ENCODE assay signal across 1 cellular context in the genomic region with DNA sequence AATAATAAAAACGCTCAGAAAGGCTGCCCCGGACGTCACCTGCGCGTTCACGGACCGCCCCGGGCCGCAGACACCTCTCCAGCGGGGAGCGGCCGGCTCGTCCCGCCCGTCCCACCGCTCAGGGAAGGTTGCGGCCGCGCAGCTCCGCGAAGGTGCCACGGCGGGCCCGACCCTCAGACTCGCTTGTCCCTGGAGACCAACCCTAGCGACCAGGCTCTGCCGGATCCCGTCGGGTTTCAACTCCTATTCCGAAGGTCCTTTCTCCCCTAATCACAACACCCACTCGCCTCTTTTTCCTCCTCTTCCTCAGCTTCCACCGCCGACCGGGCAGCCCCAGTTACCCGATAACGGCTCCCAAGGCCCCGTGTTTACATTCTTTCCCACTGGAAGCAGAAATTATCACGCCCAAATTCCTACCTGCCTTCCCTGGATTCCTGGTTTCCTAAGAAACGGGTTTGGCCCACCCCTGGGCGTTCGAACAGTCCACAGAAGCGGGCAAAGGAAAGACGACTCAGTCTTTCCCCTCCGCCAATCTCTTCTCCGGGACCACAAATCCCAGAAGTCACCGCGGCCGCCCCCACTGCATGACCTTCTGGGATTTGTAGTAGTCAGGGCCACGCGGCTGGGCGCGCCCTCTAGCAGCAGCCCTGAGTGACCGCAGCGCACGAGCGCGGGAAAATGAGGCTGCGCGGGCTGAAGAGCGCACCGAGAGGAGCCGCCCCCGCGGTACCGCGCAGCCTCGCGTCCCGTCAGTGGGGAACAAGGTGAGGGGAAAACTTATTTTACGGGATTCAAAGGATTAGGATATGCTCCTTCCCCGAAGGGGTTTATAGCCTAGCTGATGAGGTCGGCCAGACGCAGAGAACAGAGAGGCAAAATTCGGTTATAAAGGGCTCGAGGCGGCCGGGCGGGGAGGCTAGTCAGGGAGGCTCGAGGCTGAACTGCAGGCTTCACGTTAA.
TF ChIP-seq lines count a peak whose summit lies in the region.

A gene with protein sequence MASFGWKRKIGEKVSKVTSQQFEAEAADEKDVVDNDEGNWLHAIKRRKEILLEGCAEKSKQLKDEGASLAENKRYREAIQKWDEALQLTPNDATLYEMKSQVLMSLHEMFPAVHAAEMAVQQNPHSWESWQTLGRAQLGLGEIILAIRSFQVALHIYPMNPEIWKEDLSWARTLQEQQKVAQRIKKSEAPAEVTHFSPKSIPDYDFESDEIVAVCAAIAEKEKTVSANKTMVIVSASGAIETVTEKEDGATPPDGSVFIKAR (minus strand): TSS at position 555 of the 959 bp plus-strand sequence. CDS start 8,943 bp downstream, outside the sequence.

TF ChIP-seq in HepG2, 621 proteins besides CTCF, POLR2A, EP300 and RAD21 (continued from another document and continues in another):
- TF ChIP-seq JUN (CRISPR knock-in tag; IDR thresholded peaks at IDR 0.05), result no peak
- TF ChIP-seq NR3C1 (CRISPR knock-in tag; IDR thresholded peaks at IDR 0.05), result no peak
- peak; percentile 73; the same call in 1 of the 2 replicates for TF ChIP-seq ZNF768 (CRISPR knock-in tag; IDR thresholded peaks at IDR 0.05)
- TF ChIP-seq, protein P1, sequence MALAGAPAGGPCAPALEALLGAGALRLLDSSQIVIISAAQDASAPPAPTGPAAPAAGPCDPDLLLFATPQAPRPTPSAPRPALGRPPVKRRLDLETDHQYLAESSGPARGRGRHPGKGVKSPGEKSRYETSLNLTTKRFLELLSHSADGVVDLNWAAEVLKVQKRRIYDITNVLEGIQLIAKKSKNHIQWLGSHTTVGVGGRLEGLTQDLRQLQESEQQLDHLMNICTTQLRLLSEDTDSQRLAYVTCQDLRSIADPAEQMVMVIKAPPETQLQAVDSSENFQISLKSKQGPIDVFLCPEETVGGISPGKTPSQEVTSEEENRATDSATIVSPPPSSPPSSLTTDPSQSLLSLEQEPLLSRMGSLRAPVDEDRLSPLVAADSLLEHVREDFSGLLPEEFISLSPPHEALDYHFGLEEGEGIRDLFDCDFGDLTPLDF (CRISPR knock-in tag; IDR thresholded peaks at IDR 0.05), result peak; percentile 98
- TF ChIP-seq MYNN (CRISPR knock-in tag; IDR thresholded peaks at IDR 0.05; ENCODE audit: low read depth), result no peak
- TF ChIP-seq CEBPG (CRISPR knock-in tag; IDR thresholded peaks at IDR 0.05), result peak; percentile 57
- TF ChIP-seq ZBTB1 (CRISPR knock-in tag; IDR thresholded peaks at IDR 0.05; ENCODE audit: borderline replicate concordance), result no peak
- TF ChIP-seq ZFP36 (IDR thresholded peaks at IDR 0.05; ENCODE audit: borderline replicate concordance, low read depth, low read length, partially characterized antibody), result no peak
- TF ChIP-seq, protein P2, sequence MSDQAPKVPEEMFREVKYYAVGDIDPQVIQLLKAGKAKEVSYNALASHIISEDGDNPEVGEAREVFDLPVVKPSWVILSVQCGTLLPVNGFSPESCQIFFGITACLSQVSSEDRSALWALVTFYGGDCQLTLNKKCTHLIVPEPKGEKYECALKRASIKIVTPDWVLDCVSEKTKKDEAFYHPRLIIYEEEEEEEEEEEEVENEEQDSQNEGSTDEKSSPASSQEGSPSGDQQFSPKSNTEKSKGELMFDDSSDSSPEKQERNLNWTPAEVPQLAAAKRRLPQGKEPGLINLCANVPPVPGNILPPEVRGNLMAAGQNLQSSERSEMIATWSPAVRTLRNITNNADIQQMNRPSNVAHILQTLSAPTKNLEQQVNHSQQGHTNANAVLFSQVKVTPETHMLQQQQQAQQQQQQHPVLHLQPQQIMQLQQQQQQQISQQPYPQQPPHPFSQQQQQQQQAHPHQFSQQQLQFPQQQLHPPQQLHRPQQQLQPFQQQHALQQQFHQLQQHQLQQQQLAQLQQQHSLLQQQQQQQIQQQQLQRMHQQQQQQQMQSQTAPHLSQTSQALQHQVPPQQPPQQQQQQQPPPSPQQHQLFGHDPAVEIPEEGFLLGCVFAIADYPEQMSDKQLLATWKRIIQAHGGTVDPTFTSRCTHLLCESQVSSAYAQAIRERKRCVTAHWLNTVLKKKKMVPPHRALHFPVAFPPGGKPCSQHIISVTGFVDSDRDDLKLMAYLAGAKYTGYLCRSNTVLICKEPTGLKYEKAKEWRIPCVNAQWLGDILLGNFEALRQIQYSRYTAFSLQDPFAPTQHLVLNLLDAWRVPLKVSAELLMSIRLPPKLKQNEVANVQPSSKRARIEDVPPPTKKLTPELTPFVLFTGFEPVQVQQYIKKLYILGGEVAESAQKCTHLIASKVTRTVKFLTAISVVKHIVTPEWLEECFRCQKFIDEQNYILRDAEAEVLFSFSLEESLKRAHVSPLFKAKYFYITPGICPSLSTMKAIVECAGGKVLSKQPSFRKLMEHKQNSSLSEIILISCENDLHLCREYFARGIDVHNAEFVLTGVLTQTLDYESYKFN (CRISPR knock-in tag; conservative IDR thresholded peaks at IDR 0.05), result peak; percentile 24; the same call in 1 of the 2 replicates
- TF ChIP-seq, protein P3, sequence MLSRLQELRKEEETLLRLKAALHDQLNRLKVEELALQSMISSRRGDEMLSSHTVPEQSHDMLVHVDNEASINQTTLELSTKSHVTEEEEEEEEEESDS (CRISPR knock-in tag; IDR thresholded peaks at IDR 0.05; ENCODE audit: borderline replicate concordance), result no peak
- TF ChIP-seq MAFF (IDR thresholded peaks at IDR 0.05; ENCODE audit: low read depth, low read length), result no peak
- TF ChIP-seq BORCS8-MEF2B (CRISPR knock-in tag; IDR thresholded peaks at IDR 0.05), result peak; percentile 69; the same call in 1 of the 2 replicates
- 0 out of 2 replicates have a peak, but pooled peaks have one; percentile 26 for TF ChIP-seq NFIC (IDR thresholded peaks at IDR 0.05; ENCODE audit: low read length)
- TF ChIP-seq MEIS1 (CRISPR knock-in tag; IDR thresholded peaks at IDR 0.05; ENCODE audit: borderline replicate concordance), result peak; percentile 31; the same call in 1 of the 2 replicates
- TF ChIP-seq, protein P4, sequence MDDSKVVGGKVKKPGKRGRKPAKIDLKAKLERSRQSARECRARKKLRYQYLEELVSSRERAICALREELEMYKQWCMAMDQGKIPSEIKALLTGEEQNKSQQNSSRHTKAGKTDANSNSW (CRISPR knock-in tag; IDR thresholded peaks at IDR 0.05; ENCODE audit: borderline replicate concordance), result 0 out of 2 replicates have a peak, but pooled peaks have one; percentile 21
- TF ChIP-seq, protein P5, sequence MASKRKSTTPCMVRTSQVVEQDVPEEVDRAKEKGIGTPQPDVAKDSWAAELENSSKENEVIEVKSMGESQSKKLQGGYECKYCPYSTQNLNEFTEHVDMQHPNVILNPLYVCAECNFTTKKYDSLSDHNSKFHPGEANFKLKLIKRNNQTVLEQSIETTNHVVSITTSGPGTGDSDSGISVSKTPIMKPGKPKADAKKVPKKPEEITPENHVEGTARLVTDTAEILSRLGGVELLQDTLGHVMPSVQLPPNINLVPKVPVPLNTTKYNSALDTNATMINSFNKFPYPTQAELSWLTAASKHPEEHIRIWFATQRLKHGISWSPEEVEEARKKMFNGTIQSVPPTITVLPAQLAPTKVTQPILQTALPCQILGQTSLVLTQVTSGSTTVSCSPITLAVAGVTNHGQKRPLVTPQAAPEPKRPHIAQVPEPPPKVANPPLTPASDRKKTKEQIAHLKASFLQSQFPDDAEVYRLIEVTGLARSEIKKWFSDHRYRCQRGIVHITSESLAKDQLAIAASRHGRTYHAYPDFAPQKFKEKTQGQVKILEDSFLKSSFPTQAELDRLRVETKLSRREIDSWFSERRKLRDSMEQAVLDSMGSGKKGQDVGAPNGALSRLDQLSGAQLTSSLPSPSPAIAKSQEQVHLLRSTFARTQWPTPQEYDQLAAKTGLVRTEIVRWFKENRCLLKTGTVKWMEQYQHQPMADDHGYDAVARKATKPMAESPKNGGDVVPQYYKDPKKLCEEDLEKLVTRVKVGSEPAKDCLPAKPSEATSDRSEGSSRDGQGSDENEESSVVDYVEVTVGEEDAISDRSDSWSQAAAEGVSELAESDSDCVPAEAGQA (IDR thresholded peaks at IDR 0.05; ENCODE audit: low read depth), result peak; percentile 69
- TF ChIP-seq, protein P5 (CRISPR knock-in tag; IDR thresholded peaks at IDR 0.05; ENCODE audit: borderline replicate concordance), result no peak
- peak; percentile 90 for TF ChIP-seq YEATS2 (CRISPR knock-in tag; IDR thresholded peaks at IDR 0.05; ENCODE audit: borderline replicate concordance)
- no peak for TF ChIP-seq RFX5 (IDR thresholded peaks at IDR 0.05; ENCODE audit: low read depth, low read length)
- TF ChIP-seq, protein P6, sequence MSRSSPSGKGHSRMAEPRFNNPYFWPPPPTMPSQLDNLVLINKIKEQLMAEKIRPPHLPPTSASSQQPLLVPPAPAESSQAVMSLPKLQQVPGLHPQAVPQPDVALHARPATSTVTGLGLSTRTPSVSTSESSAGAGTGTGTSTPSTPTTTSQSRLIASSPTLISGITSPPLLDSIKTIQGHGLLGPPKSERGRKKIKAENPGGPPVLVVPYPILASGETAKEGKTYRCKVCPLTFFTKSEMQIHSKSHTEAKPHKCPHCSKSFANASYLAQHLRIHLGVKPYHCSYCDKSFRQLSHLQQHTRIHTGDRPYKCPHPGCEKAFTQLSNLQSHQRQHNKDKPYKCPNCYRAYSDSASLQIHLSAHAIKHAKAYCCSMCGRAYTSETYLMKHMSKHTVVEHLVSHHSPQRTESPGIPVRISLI (CRISPR knock-in tag; IDR thresholded peaks at IDR 0.05; ENCODE audit: borderline replicate concordance), result no peak
- no peak for TF ChIP-seq ZNF30 (CRISPR knock-in tag; IDR thresholded peaks at IDR 0.05)
- TF ChIP-seq, protein P7, sequence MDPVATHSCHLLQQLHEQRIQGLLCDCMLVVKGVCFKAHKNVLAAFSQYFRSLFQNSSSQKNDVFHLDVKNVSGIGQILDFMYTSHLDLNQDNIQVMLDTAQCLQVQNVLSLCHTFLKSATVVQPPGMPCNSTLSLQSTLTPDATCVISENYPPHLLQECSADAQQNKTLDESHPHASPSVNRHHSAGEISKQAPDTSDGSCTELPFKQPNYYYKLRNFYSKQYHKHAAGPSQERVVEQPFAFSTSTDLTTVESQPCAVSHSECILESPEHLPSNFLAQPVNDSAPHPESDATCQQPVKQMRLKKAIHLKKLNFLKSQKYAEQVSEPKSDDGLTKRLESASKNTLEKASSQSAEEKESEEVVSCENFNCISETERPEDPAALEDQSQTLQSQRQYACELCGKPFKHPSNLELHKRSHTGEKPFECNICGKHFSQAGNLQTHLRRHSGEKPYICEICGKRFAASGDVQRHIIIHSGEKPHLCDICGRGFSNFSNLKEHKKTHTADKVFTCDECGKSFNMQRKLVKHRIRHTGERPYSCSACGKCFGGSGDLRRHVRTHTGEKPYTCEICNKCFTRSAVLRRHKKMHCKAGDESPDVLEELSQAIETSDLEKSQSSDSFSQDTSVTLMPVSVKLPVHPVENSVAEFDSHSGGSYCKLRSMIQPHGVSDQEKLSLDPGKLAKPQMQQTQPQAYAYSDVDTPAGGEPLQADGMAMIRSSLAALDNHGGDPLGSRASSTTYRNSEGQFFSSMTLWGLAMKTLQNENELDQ (CRISPR knock-in tag; IDR thresholded peaks at IDR 0.05; ENCODE audit: borderline replicate concordance), result no peak
- TF ChIP-seq, protein P8, sequence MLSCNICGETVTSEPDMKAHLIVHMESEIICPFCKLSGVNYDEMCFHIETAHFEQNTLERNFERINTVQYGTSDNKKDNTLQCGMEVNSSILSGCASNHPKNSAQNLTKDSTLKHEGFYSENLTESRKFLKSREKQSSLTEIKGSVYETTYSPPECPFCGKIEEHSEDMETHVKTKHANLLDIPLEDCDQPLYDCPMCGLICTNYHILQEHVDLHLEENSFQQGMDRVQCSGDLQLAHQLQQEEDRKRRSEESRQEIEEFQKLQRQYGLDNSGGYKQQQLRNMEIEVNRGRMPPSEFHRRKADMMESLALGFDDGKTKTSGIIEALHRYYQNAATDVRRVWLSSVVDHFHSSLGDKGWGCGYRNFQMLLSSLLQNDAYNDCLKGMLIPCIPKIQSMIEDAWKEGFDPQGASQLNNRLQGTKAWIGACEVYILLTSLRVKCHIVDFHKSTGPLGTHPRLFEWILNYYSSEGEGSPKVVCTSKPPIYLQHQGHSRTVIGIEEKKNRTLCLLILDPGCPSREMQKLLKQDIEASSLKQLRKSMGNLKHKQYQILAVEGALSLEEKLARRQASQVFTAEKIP (CRISPR knock-in tag; IDR thresholded peaks at IDR 0.05; ENCODE audit: borderline replicate concordance), result no peak
- TF ChIP-seq, protein P9, sequence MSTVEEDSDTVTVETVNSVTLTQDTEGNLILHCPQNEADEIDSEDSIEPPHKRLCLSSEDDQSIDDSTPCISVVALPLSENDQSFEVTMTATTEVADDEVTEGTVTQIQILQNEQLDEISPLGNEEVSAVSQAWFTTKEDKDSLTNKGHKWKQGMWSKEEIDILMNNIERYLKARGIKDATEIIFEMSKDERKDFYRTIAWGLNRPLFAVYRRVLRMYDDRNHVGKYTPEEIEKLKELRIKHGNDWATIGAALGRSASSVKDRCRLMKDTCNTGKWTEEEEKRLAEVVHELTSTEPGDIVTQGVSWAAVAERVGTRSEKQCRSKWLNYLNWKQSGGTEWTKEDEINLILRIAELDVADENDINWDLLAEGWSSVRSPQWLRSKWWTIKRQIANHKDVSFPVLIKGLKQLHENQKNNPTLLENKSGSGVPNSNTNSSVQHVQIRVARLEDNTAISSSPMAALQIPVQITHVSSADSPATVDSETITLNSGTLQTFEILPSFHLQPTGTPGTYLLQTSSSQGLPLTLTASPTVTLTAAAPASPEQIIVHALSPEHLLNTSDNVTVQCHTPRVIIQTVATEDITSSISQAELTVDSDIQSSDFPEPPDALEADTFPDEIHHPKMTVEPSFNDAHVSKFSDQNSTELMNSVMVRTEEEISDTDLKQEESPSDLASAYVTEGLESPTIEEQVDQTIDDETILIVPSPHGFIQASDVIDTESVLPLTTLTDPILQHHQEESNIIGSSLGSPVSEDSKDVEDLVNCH (CRISPR knock-in tag; IDR thresholded peaks at IDR 0.05), result no peak
- TF ChIP-seq, protein P10, sequence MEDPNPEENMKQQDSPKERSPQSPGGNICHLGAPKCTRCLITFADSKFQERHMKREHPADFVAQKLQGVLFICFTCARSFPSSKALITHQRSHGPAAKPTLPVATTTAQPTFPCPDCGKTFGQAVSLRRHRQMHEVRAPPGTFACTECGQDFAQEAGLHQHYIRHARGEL (CRISPR knock-in tag; IDR thresholded peaks at IDR 0.05), result no peak
- TF ChIP-seq ZNF746 (CRISPR knock-in tag; IDR thresholded peaks at IDR 0.05), result peak; percentile 50; the same call in 1 of the 2 replicates
- TF ChIP-seq PHF21A (CRISPR knock-in tag; IDR thresholded peaks at IDR 0.05), result peak; percentile 72; the same call in 1 of the 2 replicates
- no peak for TF ChIP-seq PCBP2 (optimal IDR thresholded peaks at IDR 0.05; ENCODE audit: low read depth, low read length, poor library complexity, severe bottlenecking)
